In genomic region chr11:32138902-32139301, GRCh38 we compare ENCODE assay signal across 21 cellular contexts. TPM values are rescaled to one million over a fixed set of nuclear protein-coding genes. Genes with fewer than 3 reads are reported as not detected.
A peak's percentile ranks its signal among the peaks of the same experiment; 100 is the strongest.
DNase-seq lines count a peak whose midpoint lies in the region; ATAC-seq and TF ChIP-seq lines count a peak whose summit lies in the region.
"Had no signal": no experiment of that assay in that cellular context is flagged by ENCODE, and none has a peak within 500 bp of the region (broad histone marks: within the 10 kb centered on the region; RNA-seq: fewer than 3 reads in every experiment).

No MANE protein-coding gene starts in this region.

- no peak overlapping the region for H2AFZ ChIP-seq in neural progenitor cell (replicated peaks)

- peaks cover 3% of the 10 kb centered on the region for H3K4me1 ChIP-seq in endodermal cell (ENCODE audit: control insufficient read depth, insufficient read depth, low read length)
- H3K4me1 ChIP-seq in neural progenitor cell = no peaks in the 10 kb centered on the region
- H3K4me1 ChIP-seq: BE2C had no signal

- no peak overlapping the region for H3K4me2 ChIP-seq in neural progenitor cell
- H3K4me2 ChIP-seq: BLaER1 treated with 17β-estradiol and CSF1 and Interleukin-3, amounts not matched to agents 10 nM and 100 nM had no signal

- H3K4me3 ChIP-seq in endodermal cell (ENCODE audit: low read length) (peak overlapping the region; percentile 62), neural progenitor cell (no peak overlapping the region)
- H3K4me3 ChIP-seq: BLaER1 treated with 17β-estradiol and CSF1 and Interleukin-3, amounts not matched to agents 10 nM and 100 nM; GM12878 had no signal

- no peaks in the 10 kb centered on the region for H4K20me1 ChIP-seq in neural progenitor cell (ENCODE audit: low read depth)
- H4K20me1 ChIP-seq: BLaER1 treated with 17β-estradiol and CSF1 and Interleukin-3, amounts not matched to agents 10 nM and 100 nM had no signal

- peaks cover 22% of the 10 kb centered on the region for H3K9me3 ChIP-seq in endodermal cell (ENCODE audit: control insufficient read depth, low read length)
- no peaks in the 10 kb centered on the region for H3K9me3 ChIP-seq in neural progenitor cell (ENCODE audit: low read depth)
- H3K9me3 ChIP-seq: BE2C had no signal

- H3K27me3 ChIP-seq in endodermal cell (ENCODE audit: control insufficient read depth, insufficient read depth, low read length, poor library complexity, severe bottlenecking) = peaks cover 56% of the 10 kb centered on the region
- no peaks in the 10 kb centered on the region for H3K27me3 ChIP-seq in neural progenitor cell
- H3K27me3 ChIP-seq: BE2C; BLaER1 treated with 17β-estradiol and CSF1 and Interleukin-3, amounts not matched to agents 10 nM and 100 nM had no signal

- 92 to 94% methylated on average over 3 of the region's 3 CpGs for WGBS in endodermal cell (ENCODE audit: insufficient coverage in 1 of 2, insufficient read length in 1 of 2), 2 experiments

- H3K27ac Mint-ChIP-seq in endodermal cell (no peak overlapping the region), neural progenitor cell (peak overlapping the region; percentile 36)
- H3K27ac Mint-ChIP-seq: CD14-positive monocyte; CD4-positive, alpha-beta T cell had no signal

- ATAC-seq in omental fat pad (ENCODE audit: low FRiP score) = no peak
- ATAC-seq: GM12878 had no signal

- H3K36me3 Mint-ChIP-seq in endodermal cell (ENCODE audit: low read depth) = no peaks in the 10 kb centered on the region
- no peaks in the 10 kb centered on the region for H3K36me3 Mint-ChIP-seq in neural progenitor cell
- H3K36me3 Mint-ChIP-seq: CD14-positive monocyte had no signal

- H3K9me3 Mint-ChIP-seq in endodermal cell (no peaks in the 10 kb centered on the region), neural progenitor cell (peaks cover 5% of the 10 kb centered on the region)
- H3K9me3 Mint-ChIP-seq: CD4-positive, alpha-beta T cell; CD8-positive, alpha-beta memory T cell had no signal

- peak; percentile 24 for DNase-seq in NCI-H82 (lab: John Stamatoyannopoulos, UW)
- no peak for DNase-seq in NCI-H82 treated with DMSO at 0.1 percent for 48 hours (lab: John Stamatoyannopoulos, UW; ENCODE audit: unreplicated experiment)
- no peak for DNase-seq in endodermal cell
- DNase-seq in neural progenitor cell (ENCODE audit: low spot score) = no peak
- no peak for DNase-seq in omental fat pad (ENCODE audit: low spot score)
- no peak for DNase-seq in effector CD8-positive, alpha-beta T cell (lab: John Stamatoyannopoulos, UW)
- no peak for DNase-seq in AG08395 (ENCODE audit: low spot score)
- DNase-seq: AML-193; BE2C; CD4-positive, alpha-beta T cell; CD8-positive, alpha-beta memory T cell; DMS 273 treated with DMSO at 0.1 percent for 48 hours; DMS79; EL; GDM1; H7; HCEC 1CT had no signal

- no peaks in the 10 kb centered on the region for H3F3A ChIP-seq in neural progenitor cell (ENCODE audit: low read depth)

- H3K27ac ChIP-seq in endodermal cell (ENCODE audit: low read depth, low read length) = no peak overlapping the region
- no peak overlapping the region for H3K27ac ChIP-seq in neural progenitor cell
- H3K27ac ChIP-seq: 22Rv1; BLaER1 treated with 17β-estradiol and CSF1 and Interleukin-3, amounts not matched to agents 10 nM and 100 nM had no signal

- H3K36me3 ChIP-seq in endodermal cell (ENCODE audit: control insufficient read depth, insufficient read depth, low read length) (no peaks in the 10 kb centered on the region), neural progenitor cell (no peaks in the 10 kb centered on the region)
- H3K36me3 ChIP-seq: BE2C; BLaER1 treated with 17β-estradiol and CSF1 and Interleukin-3, amounts not matched to agents 10 nM and 100 nM had no signal

- H3K9ac ChIP-seq in endodermal cell (ENCODE audit: extremely low read depth, low read length, poor library complexity, severe bottlenecking) = no peak overlapping the region
- H3K9ac ChIP-seq in neural progenitor cell = no peak overlapping the region
- H3K9ac ChIP-seq: BLaER1 treated with 17β-estradiol and CSF1 and Interleukin-3, amounts not matched to agents 10 nM and 100 nM had no signal

- H3K4me1 Mint-ChIP-seq in endodermal cell = peaks cover 13% of the 10 kb centered on the region
- peaks cover 7% of the 10 kb centered on the region for H3K4me1 Mint-ChIP-seq in neural progenitor cell
- H3K4me1 Mint-ChIP-seq: CD14-positive monocyte had no signal

- peaks cover 43% of the 10 kb centered on the region for H3K27me3 Mint-ChIP-seq in endodermal cell (ENCODE audit: insufficient read depth)
- H3K27me3 Mint-ChIP-seq in neural progenitor cell (ENCODE audit: insufficient read depth, low read depth) = peaks cover 3% of the 10 kb centered on the region

- TF ChIP-seq CTCF in endodermal cell (conservative IDR thresholded peaks at IDR 0.05) = no peak
- TF ChIP-seq CTCF in neural progenitor cell (IDR thresholded peaks at IDR 0.05) = no peak
- TF ChIP-seq CTCF in omental fat pad (IDR thresholded peaks at IDR 0.05) = no peak

- no peaks in the 10 kb centered on the region for H3K79me2 ChIP-seq in neural progenitor cell (ENCODE audit: low read depth)

- H3K4me3 Mint-ChIP-seq in endodermal cell (no peak overlapping the region), neural progenitor cell (no peak overlapping the region)
- H3K4me3 Mint-ChIP-seq: CD14-positive monocyte; CD4-positive, alpha-beta T cell; CD8-positive, alpha-beta memory T cell had no signal

RNA-seq across cellular contexts. Expression of gene RCN1, which starts 48.0 kb away (rescaled TPM):
- total RNA-seq in endodermal cell = 100 to 1,000 TPM in 1 of 2 donors, 10 to 100 TPM in 1; 99.5 to 136 TPM
- polyA plus RNA-seq in endodermal cell (2013, experiment 1 of 2) = 204 TPM
- polyA plus RNA-seq in endodermal cell (2013, experiment 2 of 2) = 183 TPM
- 172 and 246 TPM in 2 replicates for total RNA-seq in neural progenitor cell (ENCODE audit: low replicate concordance)
- 100 to 1,000 TPM in 1 of 4 donors, 10 to 100 TPM in 3; 75.3 to 117 (median 90.5) TPM for total RNA-seq in omental fat pad
